Comparison of ENCODE assay signal across 10 cellular contexts in the genomic region with DNA sequence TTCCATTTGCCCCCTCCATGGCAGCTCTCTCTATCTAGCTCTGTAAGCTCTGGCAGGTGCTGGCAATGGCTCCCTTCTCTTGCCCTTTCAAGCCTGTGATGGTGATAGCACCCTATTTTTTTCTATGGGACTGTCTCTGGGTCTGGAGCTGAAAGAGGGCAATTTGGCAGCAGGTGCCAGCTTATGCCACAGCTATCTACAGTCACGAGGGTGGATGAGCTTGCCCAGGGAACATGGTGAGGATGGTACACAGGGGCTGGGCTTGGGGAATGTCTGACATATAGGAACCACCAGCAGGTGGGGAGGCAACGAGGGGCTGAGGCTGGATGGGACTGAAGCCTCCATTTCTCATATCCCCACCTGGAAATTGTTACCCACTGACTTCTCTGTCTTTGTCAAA.
"Had no signal": no experiment of that assay in that cellular context is flagged by ENCODE, and none has a peak within 500 bp of the region (broad histone marks: within the 10 kb centered on the region; RNA-seq: fewer than 3 reads in every experiment).

No MANE protein-coding gene starts in this region.

- FAIRE-seq: H1, H54 had no signal

- H3K9me3 Mint-ChIP-seq: H9, HFFc6 had no signal

- H3K27ac Mint-ChIP-seq: HFFc6 had no signal

- ATAC-seq: HCT116 had no signal

- H3K4me3 ChIP-seq: GM23248, HAP-1 had no signal

- H3K4me1 ChIP-seq: HAP-1 had no signal

- H3K27ac ChIP-seq: GM23248 had no signal

- H3K36me3 ChIP-seq: HAP-1 had no signal

- DNase-seq: GM23248, GOT3, H7, H9, HCEC 1CT, HFFc6 had no signal

- H3K4me3 Mint-ChIP-seq: H9, HFFc6 had no signal

- H2AFZ ChIP-seq: GM23248 had no signal
